Comparison of ENCODE assay signal across 1 cellular context in the genomic region with DNA sequence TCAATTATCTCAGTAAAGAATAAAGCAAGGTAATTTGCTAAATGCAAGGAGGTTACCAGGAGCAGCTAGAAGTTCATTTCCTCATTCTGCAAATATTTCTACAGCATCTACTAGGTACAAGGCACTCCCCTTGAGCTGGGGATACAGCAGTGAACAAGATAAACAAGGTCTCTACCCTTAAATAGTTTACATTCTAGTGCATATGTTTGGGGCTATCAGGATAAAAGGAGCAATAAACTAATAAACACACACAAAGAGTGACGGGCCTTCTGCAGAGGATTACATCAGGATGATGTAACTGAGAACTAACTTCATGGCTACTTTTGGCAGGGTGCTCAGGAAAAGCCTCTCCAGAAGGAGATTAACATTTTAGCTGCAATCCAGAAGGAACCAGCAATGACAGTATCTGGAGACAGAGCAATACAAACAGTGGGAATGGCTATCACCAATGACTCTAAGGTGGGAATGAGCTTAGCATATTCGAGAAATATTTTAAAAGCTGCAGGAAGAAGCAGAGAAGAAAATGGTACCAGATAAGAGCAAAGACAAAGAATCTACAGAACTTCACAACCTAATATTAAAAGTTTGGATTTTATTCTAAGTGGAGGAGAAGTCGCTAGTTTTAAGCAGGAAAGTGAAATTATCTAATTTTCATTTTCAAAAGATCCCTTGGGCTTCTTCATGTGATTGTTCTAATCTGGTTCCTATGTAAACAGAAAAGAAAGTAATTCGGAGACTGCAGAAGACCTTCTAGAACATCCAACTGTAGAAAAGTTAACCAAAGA.
TF ChIP-seq lines count a peak whose summit lies in the region.

No MANE protein-coding gene starts in this region.

TF ChIP-seq in A549, 52 proteins besides CTCF, POLR2A, EP300 and RAD21 (continued from another document):
- TF ChIP-seq, protein P1, sequence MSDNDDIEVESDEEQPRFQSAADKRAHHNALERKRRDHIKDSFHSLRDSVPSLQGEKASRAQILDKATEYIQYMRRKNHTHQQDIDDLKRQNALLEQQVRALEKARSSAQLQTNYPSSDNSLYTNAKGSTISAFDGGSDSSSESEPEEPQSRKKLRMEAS (IDR thresholded peaks at IDR 0.05) = no peak
- TF ChIP-seq RARB (CRISPR knock-in tag; IDR thresholded peaks at IDR 0.05) = no peak
- TF ChIP-seq NFE2L2 (conservative IDR thresholded peaks at IDR 0.05; ENCODE audit: low read length) = no peak
- no peak for TF ChIP-seq ZNF302 (CRISPR knock-in tag; IDR thresholded peaks at IDR 0.05)
- TF ChIP-seq HOXA7 (CRISPR knock-in tag; IDR thresholded peaks at IDR 0.05) = no peak
- no peak for TF ChIP-seq RNF2 (IDR thresholded peaks at IDR 0.05; ENCODE audit: borderline replicate concordance, low read depth)
- TF ChIP-seq ZFP36 (IDR thresholded peaks at IDR 0.05; ENCODE audit: borderline replicate concordance, partially characterized antibody) = no peak
- no peak for TF ChIP-seq SREBF2 (IDR thresholded peaks at IDR 0.05)
- no peak for TF ChIP-seq ZSCAN20 (CRISPR knock-in tag; IDR thresholded peaks at IDR 0.05)
- no peak for TF ChIP-seq RFX5 (IDR thresholded peaks at IDR 0.05)
TF ChIP-seq in A549: peak in this region for 0.
